ENCODE assay signal across 8 cellular contexts in genomic region chr2:43226558-43226954, GRCh38. TPM values are rescaled to one million over a fixed set of nuclear protein-coding genes. Genes with fewer than 3 reads are reported as not detected.
DNase-seq lines count a peak whose midpoint lies in the region; ATAC-seq and TF ChIP-seq lines count a peak whose summit lies in the region.

A gene with protein sequence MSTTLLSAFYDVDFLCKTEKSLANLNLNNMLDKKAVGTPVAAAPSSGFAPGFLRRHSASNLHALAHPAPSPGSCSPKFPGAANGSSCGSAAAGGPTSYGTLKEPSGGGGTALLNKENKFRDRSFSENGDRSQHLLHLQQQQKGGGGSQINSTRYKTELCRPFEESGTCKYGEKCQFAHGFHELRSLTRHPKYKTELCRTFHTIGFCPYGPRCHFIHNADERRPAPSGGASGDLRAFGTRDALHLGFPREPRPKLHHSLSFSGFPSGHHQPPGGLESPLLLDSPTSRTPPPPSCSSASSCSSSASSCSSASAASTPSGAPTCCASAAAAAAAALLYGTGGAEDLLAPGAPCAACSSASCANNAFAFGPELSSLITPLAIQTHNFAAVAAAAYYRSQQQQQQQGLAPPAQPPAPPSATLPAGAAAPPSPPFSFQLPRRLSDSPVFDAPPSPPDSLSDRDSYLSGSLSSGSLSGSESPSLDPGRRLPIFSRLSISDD (minus strand): TSS chr2:43226606. CDS start chr2:43226315, 291 bp downstream.

- DNase-seq in Daoy (ENCODE audit: low read depth) (peak; percentile 97), GM23338 (ENCODE audit: low spot score) (peak; percentile 91), LNCaP clone FGC (ENCODE audit: low read depth) (peak; percentile 47), RPMI8226 (peak; percentile 97), fibroblast of gingiva (ENCODE audit: low read depth) (peak; percentile 98)
- DNase-seq in activated T-helper 1 cell treated with anti-CD3 and anti-CD28 coated beads, Interleukin-12 subunit alpha, Interleukin-12 subunit beta, Interleukin-2, Interleukin-4 antibody, amounts not matched to agents 30 ng/mL and 10 ng/mL and 1 ng/mL, durations not matched to agents 14 hours and 24 hours and 36 hours (ENCODE audit: low spot score): peak; percentile 95
- DNase-seq in naive thymus-derived CD4-positive, alpha-beta T cell: peak; percentile 90 to 99 (median 97)
- DNase-seq in stimulated activated naive CD4-positive, alpha-beta T cell treated with Interleukin-2 at 50 U/mL for 16 hours (lab: John Stamatoyannopoulos, UW): peak; percentile 94

- H3K27me3 ChIP-seq in GM23338 (ENCODE audit: insufficient read depth): no peaks in the 10 kb centered on the region
- H3K27me3 ChIP-seq in naive thymus-derived CD4-positive, alpha-beta T cell (ENCODE audit: control insufficient read depth in 2 of 2, insufficient read depth in 2 of 2, low read length in 2 of 2): no peaks in the 10 kb centered on the region

- H3K27ac Mint-ChIP-seq in GM23338: peak within 1 kb of the TSS; percentile 89
- H3K27ac Mint-ChIP-seq in activated T-helper 1 cell treated with anti-CD3 and anti-CD28 coated beads, Interleukin-12 subunit alpha, Interleukin-12 subunit beta, Interleukin-2, Interleukin-4 antibody, amounts not matched to agents 30 ng/mL and 10 ng/mL and 1 ng/mL, durations not matched to agents 14 hours and 24 hours and 36 hours: peak within 1 kb of the TSS; percentile 97
- H3K27ac Mint-ChIP-seq in naive thymus-derived CD4-positive, alpha-beta T cell: peak within 1 kb of the TSS; percentile 87 to 99 (median 96)

- H3K4me3 ChIP-seq in GM23338 (peak within 1 kb of the TSS; percentile 97), LNCaP clone FGC (ENCODE audit: low read depth, low read length) (peak within 1 kb of the TSS; percentile 69)
- H3K4me3 ChIP-seq in naive thymus-derived CD4-positive, alpha-beta T cell (ENCODE audit: low read length): peak within 1 kb of the TSS; percentile 87

- peak within 1 kb of the TSS; percentile 87 for H3K4me3 Mint-ChIP-seq in GM23338
- peak within 1 kb of the TSS; percentile 92 for H3K4me3 Mint-ChIP-seq in activated T-helper 1 cell treated with anti-CD3 and anti-CD28 coated beads, Interleukin-12 subunit alpha, Interleukin-12 subunit beta, Interleukin-2, Interleukin-4 antibody, amounts not matched to agents 30 ng/mL and 10 ng/mL and 1 ng/mL, durations not matched to agents 14 hours and 24 hours and 36 hours
- H3K4me3 Mint-ChIP-seq in naive thymus-derived CD4-positive, alpha-beta T cell: peak within 1 kb of the TSS; percentile 85 to 99 (median 96)

- no peaks in the 10 kb centered on the region; the same call in 2 of the 3 replicates for H3K9me3 Mint-ChIP-seq in GM23338
- no peaks in the 10 kb centered on the region for H3K9me3 Mint-ChIP-seq in activated T-helper 1 cell treated with anti-CD3 and anti-CD28 coated beads, Interleukin-12 subunit alpha, Interleukin-12 subunit beta, Interleukin-2, Interleukin-4 antibody, amounts not matched to agents 30 ng/mL and 10 ng/mL and 1 ng/mL, durations not matched to agents 14 hours and 24 hours and 36 hours
- H3K9me3 Mint-ChIP-seq in naive thymus-derived CD4-positive, alpha-beta T cell: peaks cover 0 to 24% (median 0%) of the 10 kb centered on the region in 11 donors

- H3K79me2 ChIP-seq in GM23338 (replicated peaks; ENCODE audit: insufficient read depth): peaks cover 52% of the 10 kb centered on the region

- H3K36me3 ChIP-seq in GM23338 (ENCODE audit: insufficient read depth): peaks cover 15% of the 10 kb centered on the region; the same call in 1 of the 2 replicates
- peaks cover 30 to 67% (median 36%) of the 10 kb centered on the region in 3 experiments for H3K36me3 ChIP-seq in naive thymus-derived CD4-positive, alpha-beta T cell (ENCODE audit: control insufficient read depth in 2 of 3, insufficient read depth in 3 of 3, low read length in 3 of 3)

- no peak for TF ChIP-seq CTCF in GM23338 (conservative IDR thresholded peaks at IDR 0.05; ENCODE audit: low read depth in 2 of 2)
- TF ChIP-seq CTCF in LNCaP clone FGC (IDR thresholded peaks at IDR 0.05; ENCODE audit: control insufficient read depth, extremely low read depth, insufficient read depth): no peak

- H3K4me2 ChIP-seq in GM23338: peak within 1 kb of the TSS; percentile 79

- no peak within 1 kb of the TSS for H2AFZ ChIP-seq in GM23338

- H3K4me1 ChIP-seq in GM23338 (ENCODE audit: insufficient read depth): peaks cover 48% of the 10 kb centered on the region
- peaks cover 22% of the 10 kb centered on the region in 2 donors for H3K4me1 ChIP-seq in naive thymus-derived CD4-positive, alpha-beta T cell (ENCODE audit: control insufficient read depth in 2 of 2, insufficient read depth in 2 of 2, low read length in 2 of 2)

- no peaks in the 10 kb centered on the region for H3K9me3 ChIP-seq in naive thymus-derived CD4-positive, alpha-beta T cell (ENCODE audit: control insufficient read depth in 2 of 3, low read length in 3 of 3)

- peaks cover 22% of the 10 kb centered on the region; the same call in 1 of the 2 replicates for H3F3A ChIP-seq in GM23338 (replicated peaks; ENCODE audit: low read depth)

- peaks cover 8% of the 10 kb centered on the region for H4K20me1 ChIP-seq in GM23338 (replicated peaks; ENCODE audit: insufficient read depth)

- peaks cover 44% of the 10 kb centered on the region for H3K36me3 Mint-ChIP-seq in GM23338 (ENCODE audit: low read depth)
- peaks cover 38% of the 10 kb centered on the region for H3K36me3 Mint-ChIP-seq in activated T-helper 1 cell treated with anti-CD3 and anti-CD28 coated beads, Interleukin-12 subunit alpha, Interleukin-12 subunit beta, Interleukin-2, Interleukin-4 antibody, amounts not matched to agents 30 ng/mL and 10 ng/mL and 1 ng/mL, durations not matched to agents 14 hours and 24 hours and 36 hours (ENCODE audit: low read depth)
- peaks cover 4 to 38% (median 37%) of the 10 kb centered on the region in 5 donors for H3K36me3 Mint-ChIP-seq in naive thymus-derived CD4-positive, alpha-beta T cell

- CTCF ChIA-PET in naive thymus-derived CD4-positive, alpha-beta T cell (lab: Charles Lee): interaction anchor here (0.6 to 5.6 kb wide), 5 partner anchors 8 to 252 kb away, joined by 3 to 203 read pairs (median 48); no protein-coding TSS in a partner anchor

- peaks cover 19% of the 10 kb centered on the region for H3K27me3 Mint-ChIP-seq in GM23338 (ENCODE audit: insufficient read depth, low read depth, poor library complexity)
- H3K27me3 Mint-ChIP-seq in activated T-helper 1 cell treated with anti-CD3 and anti-CD28 coated beads, Interleukin-12 subunit alpha, Interleukin-12 subunit beta, Interleukin-2, Interleukin-4 antibody, amounts not matched to agents 30 ng/mL and 10 ng/mL and 1 ng/mL, durations not matched to agents 14 hours and 24 hours and 36 hours (ENCODE audit: insufficient read depth): no peaks in the 10 kb centered on the region
- peaks cover 0 to 4% (median 0%) of the 10 kb centered on the region in 5 donors for H3K27me3 Mint-ChIP-seq in naive thymus-derived CD4-positive, alpha-beta T cell

- H3K27ac ChIP-seq in GM23338 (ENCODE audit: low read depth): peak within 1 kb of the TSS; percentile 93
- peak within 1 kb of the TSS; percentile 97 for H3K27ac ChIP-seq in naive thymus-derived CD4-positive, alpha-beta T cell (ENCODE audit: low read depth, low read length)

- no peaks in the 10 kb centered on the region for H3K9me2 ChIP-seq in GM23338 (ENCODE audit: insufficient read depth)

- ATAC-seq in GM23338: peak; percentile 48
- peak; percentile 84 for ATAC-seq in naive thymus-derived CD4-positive, alpha-beta T cell

- POLR2A ChIA-PET in naive thymus-derived CD4-positive, alpha-beta T cell (lab: Charles Lee): interaction anchor here (0.6 to 25.8 kb wide), 17 partner anchors 12 to 773 kb away, joined by 3 to 1899 read pairs (median 8); no protein-coding TSS in a partner anchor

- peaks cover 55% of the 10 kb centered on the region for H3K4me1 Mint-ChIP-seq in GM23338
- peaks cover 38% of the 10 kb centered on the region for H3K4me1 Mint-ChIP-seq in activated T-helper 1 cell treated with anti-CD3 and anti-CD28 coated beads, Interleukin-12 subunit alpha, Interleukin-12 subunit beta, Interleukin-2, Interleukin-4 antibody, amounts not matched to agents 30 ng/mL and 10 ng/mL and 1 ng/mL, durations not matched to agents 14 hours and 24 hours and 36 hours (ENCODE audit: low read depth)
- H3K4me1 Mint-ChIP-seq in naive thymus-derived CD4-positive, alpha-beta T cell: peaks cover 22 to 35% (median 25%) of the 10 kb centered on the region in 7 donors

- intact Hi-C loops in activated T-helper 1 cell treated with anti-CD3 and anti-CD28 coated beads, Interleukin-12 subunit alpha, Interleukin-12 subunit beta, Interleukin-2, Interleukin-4 antibody, amounts not matched to agents 30 ng/mL and 10 ng/mL and 1 ng/mL, durations not matched to agents 14 hours and 24 hours and 36 hours (cut with micrococcal nuclease): loop anchor here (1.0 to 5.0 kb wide), 8 partner anchors 52 to 942 kb away; partner anchors contain the start of genes PPM1B and THADA
- intact Hi-C loops in naive thymus-derived CD4-positive, alpha-beta T cell (cut with micrococcal nuclease): loop anchor here (1.0 to 10.0 kb wide), 14 partner anchors 8 to 1386 kb away; partner anchors contain the start of genes COX7A2L (in 2 of the 2) and THADA (in 2 of the 2)

TF ChIP-seq in GM23338, 12 proteins besides CTCF, POLR2A, EP300 and RAD21:
- TF ChIP-seq POLR2AphosphoS5 (IDR thresholded peaks at IDR 0.05; ENCODE audit: low read depth) (peak; percentile 70; the same call in 1 of the 2 replicates), EZH2 (IDR thresholded peaks at IDR 0.05; ENCODE audit: low read depth, unreplicated experiment) (no peak), CREB1 (CRISPR knock-in tag; IDR thresholded peaks at IDR 0.05; ENCODE audit: low read depth) (peak; percentile 82), NANOG (IDR thresholded peaks at IDR 0.05; ENCODE audit: borderline replicate concordance) (no peak)

RNA-seq across cellular contexts. Expression of the gene that starts here (rescaled TPM):
- total RNA-seq in Daoy (2014; rRNA removed; shearing (Covaris generic)): 2.3 and 4.1 TPM in 2 replicates
- 37.9 and 43.0 TPM in 2 replicates for total RNA-seq in GM23338 (2014; rRNA removed; shearing (Covaris generic))
- polyA plus RNA-seq in GM23338 (2016; fragmentation: Nextera tagmentation; extraction: Ambion mirVana): 38.4 and 39.6 TPM in 2 replicates
- total RNA-seq in activated T-helper 1 cell treated with anti-CD3 and anti-CD28 coated beads, Interleukin-12 subunit alpha, Interleukin-12 subunit beta, Interleukin-2, Interleukin-4 antibody, amounts not matched to agents 30 ng/mL and 10 ng/mL and 1 ng/mL, durations not matched to agents 14 hours and 24 hours and 36 hours: 92.3 TPM in 2 replicates
- 100 to 1,000 TPM; 231 to 747 (median 389) TPM for total RNA-seq in naive thymus-derived CD4-positive, alpha-beta T cell
- 100 to 1,000 TPM; 252 to 411 TPM for polyA plus RNA-seq in naive thymus-derived CD4-positive, alpha-beta T cell

Comparison
In these comparisons a context has a peak if more than half of its experiments do, and no peak if none do; other contexts are left out.
1. Peak in every context shown above with its lines: DNase-seq, ATAC-seq, H3K4me3 ChIP-seq and H3K27ac ChIP-seq.
2. DNase-seq: peak in every context shown above with its lines; median percentile 98 in fibroblast of gingiva; 97 in Daoy; 97 in RPMI8226; 97 in naive thymus-derived CD4-positive, alpha-beta T cell; 95 in activated T-helper 1 cell treated with anti-CD3 and anti-CD28 coated beads, Interleukin-12 subunit alpha, Interleukin-12 subunit beta, Interleukin-2, Interleukin-4 antibody, amounts not matched to agents 30 ng/mL and 10 ng/mL and 1 ng/mL, durations not matched to agents 14 hours and 24 hours and 36 hours; 94 in stimulated activated naive CD4-positive, alpha-beta T cell treated with Interleukin-2 at 50 U/mL for 16 hours; 91 in GM23338; 47 in LNCaP clone FGC.